10 cellular contexts compared by ENCODE assay signal in the genomic region with DNA sequence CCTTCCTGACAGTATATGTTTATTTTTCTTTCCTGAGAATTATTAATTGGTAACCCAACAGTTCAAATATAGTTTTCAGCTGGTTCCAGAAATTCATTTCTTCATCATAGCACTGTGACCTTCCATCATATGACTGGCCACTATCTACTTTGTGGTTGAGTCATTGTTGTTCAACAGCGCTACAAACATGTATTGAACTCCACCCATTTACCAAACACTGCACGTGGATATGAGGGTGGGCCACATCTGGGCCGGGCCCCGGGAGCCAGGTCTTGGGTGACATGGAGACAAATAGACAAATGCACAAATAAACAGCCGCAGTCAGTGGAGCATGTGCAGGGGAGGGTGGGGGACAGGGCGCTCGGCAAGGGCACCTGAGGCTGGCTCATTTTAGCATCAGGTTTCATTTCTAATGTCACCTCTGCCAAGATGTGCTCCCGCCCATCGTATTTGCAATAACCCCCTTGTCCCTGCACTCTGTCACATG. TPM values are rescaled to one million over a fixed set of nuclear protein-coding genes. Genes with fewer than 3 reads are reported as not detected.
DNase-seq lines count a peak whose midpoint lies in the region; ATAC-seq and TF ChIP-seq lines count a peak whose summit lies in the region.
"Had no signal": no experiment of that assay in that cellular context is flagged by ENCODE, and none has a peak within 500 bp of the region (broad histone marks: within the 10 kb centered on the region; RNA-seq: fewer than 3 reads in every experiment).

No MANE protein-coding gene starts in this region.

- peak overlapping the region; percentile 71 to 87 (median 76) for H3K27ac ChIP-seq in right lobe of liver

- H3K9me3 ChIP-seq in right lobe of liver: no peaks in the 10 kb centered on the region

- peak; percentile 26 for DNase-seq in NCI-H345 (lab: John Stamatoyannopoulos, UW)
- DNase-seq in NCI-H345 treated with DMSO at 0.1 percent for 48 hours (lab: John Stamatoyannopoulos, UW; ENCODE audit: unreplicated experiment): no peak
- DNase-seq in cardiac fibroblast (ENCODE audit: low read depth in 2 of 2): peak; percentile 72 to 74
- peak in 1 of 3 donors; percentile 65 for DNase-seq in right lobe of liver
- DNase-seq in activated CD8-positive, alpha-beta memory T cell treated with anti-CD3 and anti-CD28 coated beads, Interleukin-2, amount 50 U/mL, for 48 hours: no peak
- DNase-seq in cerebellar cortex (ENCODE audit: low spot score): no peak
- DNase-seq: cortex of kidney; stimulated activated CD4-positive, alpha-beta T cell treated with anti-CD3 and anti-CD28 coated beads, Interleukin-12 subunit alpha, Interleukin-12 subunit beta, amount 100 ng/mL, for 4 hours had no signal

- no peak for TF ChIP-seq POLR2A in right lobe of liver (IDR thresholded peaks at IDR 0.05)

- H3K4me3 ChIP-seq in cardiac fibroblast (replicated peaks in 1 of 2; ENCODE audit: low read depth in 2 of 2, low read length in 2 of 2) (no peak overlapping the region), right lobe of liver (peak overlapping the region in 1 of 3 donors; percentile 12)

- no peaks in the 10 kb centered on the region for H3K36me3 ChIP-seq in right lobe of liver

- 33% methylated on average over 8 of the region's 9 CpGs for WGBS in right lobe of liver (ENCODE audit: insufficient coverage, low coverage, low lambda C conversion rate, missing lambda C conversion rate)

- TF ChIP-seq CTCF in cardiac fibroblast (IDR thresholded peaks at IDR 0.05; ENCODE audit: low read depth, low read length) (no peak), right lobe of liver (IDR thresholded peaks at IDR 0.05) (no peak)

- peak; percentile 58 to 80 (median 72) for ATAC-seq in right lobe of liver
- ATAC-seq in GM18909 (IDR thresholded peaks at IDR 0.05; ENCODE audit: poor library complexity, unreplicated experiment): no peak
- ATAC-seq in HG03460 (IDR thresholded peaks at IDR 0.05; ENCODE audit: unreplicated experiment): no peak

- no peaks in the 10 kb centered on the region for H3K27me3 ChIP-seq in right lobe of liver

- peaks cover 0 to 15% (median 6%) of the 10 kb centered on the region in 4 donors for H3K4me1 ChIP-seq in right lobe of liver

- intact Hi-C loops in right lobe of liver (cut with DNase I): no loop called here

RNA-seq across cellular contexts. Expression of gene EEPD1, which starts 24.0 kb away (rescaled TPM):
- total RNA-seq in right lobe of liver: 10 to 100 TPM in 4 of 6 experiments, 1 to 10 TPM in 2; 5.9 to 18.6 (median 10.6) TPM

Comparison
In these comparisons a context has a peak if more than half of its experiments do, and no peak if none do; other contexts are left out.
1. DNase-seq: peak in NCI-H345 (single experiment) and cardiac fibroblast (2 of 2); none in NCI-H345 treated with DMSO at 0.1 percent for 48 hours (single experiment), activated CD8-positive, alpha-beta memory T cell treated with anti-CD3 and anti-CD28 coated beads, Interleukin-2, amount 50 U/mL, for 48 hours (single experiment) and cerebellar cortex (single experiment).
2. ATAC-seq: peak in right lobe of liver (4 of 4); none in GM18909 (single experiment) and HG03460 (single experiment).